8 cellular contexts compared by ENCODE assay signal in genomic region chr4:56435748-56436442, GRCh38. TPM values are rescaled to one million over a fixed set of nuclear protein-coding genes. Genes with fewer than 3 reads are reported as not detected.
DNase-seq lines count a peak whose midpoint lies in the region; ATAC-seq and TF ChIP-seq lines count a peak whose summit lies in the region.

TSS of gene PAICS (plus strand) at chr4:56436260. CDS start at chr4:56436313, 53 bp downstream.

- peaks cover 47% of the 10 kb centered on the region for H3K36me3 Mint-ChIP-seq in activated T-helper 2 cell treated with anti-CD3 and anti-CD28 coated beads, Interferon-gamma antibody, Interleukin-2, Interleukin-4, amounts not matched to agents 10 μg/mL and 5 μg/mL and 100 μg/mL, durations not matched to agents 14 hours and 24 hours and 36 hours (ENCODE audit: low read depth)
- peaks cover 17% of the 10 kb centered on the region for H3K36me3 Mint-ChIP-seq in natural killer cell treated with Interleukin-12 subunit alpha and Interleukin-12 subunit beta and Interleukin-15 and Interleukin-18, amount 100 ng/mL, for 72 hours

- peak; percentile 87 to 90 for ATAC-seq in natural killer cell treated with Interleukin-12 subunit alpha and Interleukin-12 subunit beta and Interleukin-15 and Interleukin-18, amount 100 ng/mL, for 72 hours
- ATAC-seq in stimulated activated naive CD8-positive, alpha-beta T cell treated with anti-CD3 and anti-CD28 coated beads, Interleukin-15, Interleukin-2, amounts not matched to agents 100 U/mL and 50 U/mL, for 24 hours = peak; percentile 84

- peak within 1 kb of the TSS; percentile 98 for H3K4me3 Mint-ChIP-seq in activated T-helper 2 cell treated with anti-CD3 and anti-CD28 coated beads, Interferon-gamma antibody, Interleukin-2, Interleukin-4, amounts not matched to agents 10 μg/mL and 5 μg/mL and 100 μg/mL, durations not matched to agents 14 hours and 24 hours and 36 hours (ENCODE audit: low read depth)
- peak within 1 kb of the TSS; percentile 99 for H3K4me3 Mint-ChIP-seq in natural killer cell treated with Interleukin-12 subunit alpha and Interleukin-12 subunit beta and Interleukin-15 and Interleukin-18, amount 100 ng/mL, for 72 hours

- peak within 1 kb of the TSS; percentile 98 for H3K27ac Mint-ChIP-seq in activated T-helper 2 cell treated with anti-CD3 and anti-CD28 coated beads, Interferon-gamma antibody, Interleukin-2, Interleukin-4, amounts not matched to agents 10 μg/mL and 5 μg/mL and 100 μg/mL, durations not matched to agents 14 hours and 24 hours and 36 hours
- H3K27ac Mint-ChIP-seq in natural killer cell treated with Interleukin-12 subunit alpha and Interleukin-12 subunit beta and Interleukin-15 and Interleukin-18, amount 100 ng/mL, for 72 hours = peak within 1 kb of the TSS; percentile 90 to 99

- intact Hi-C loops in activated T-helper 2 cell treated with anti-CD3 and anti-CD28 coated beads, Interferon-gamma antibody, Interleukin-2, Interleukin-4, amounts not matched to agents 10 μg/mL and 5 μg/mL and 100 μg/mL, durations not matched to agents 14 hours and 24 hours and 36 hours (cut with micrococcal nuclease) = loop anchor here (1.0 to 5.0 kb wide), 8 partner anchors 31 to 542 kb away; partner anchors contain the start of genes AASDH, CEP135, POLR2B and REST

- TF ChIP-seq CTCF in LNCaP clone FGC (IDR thresholded peaks at IDR 0.05; ENCODE audit: control insufficient read depth, extremely low read depth, insufficient read depth) (no peak), RWPE1 (conservative IDR thresholded peaks at IDR 0.05; ENCODE audit: low read depth) (no peak)

- H3K27me3 Mint-ChIP-seq in activated T-helper 2 cell treated with anti-CD3 and anti-CD28 coated beads, Interferon-gamma antibody, Interleukin-2, Interleukin-4, amounts not matched to agents 10 μg/mL and 5 μg/mL and 100 μg/mL, durations not matched to agents 14 hours and 24 hours and 36 hours (ENCODE audit: low read depth) = no peaks in the 10 kb centered on the region
- no peaks in the 10 kb centered on the region for H3K27me3 Mint-ChIP-seq in natural killer cell treated with Interleukin-12 subunit alpha and Interleukin-12 subunit beta and Interleukin-15 and Interleukin-18, amount 100 ng/mL, for 72 hours

- H3K27ac ChIP-seq in RWPE1 = peak within 1 kb of the TSS; percentile 95

- POLR2A ChIA-PET in RWPE1 (lab: Yijun Ruan, JAX; ENCODE audit: low non-redundant PET) = interaction anchor here (0.7 to 1.3 kb wide), 6 partner anchors 24 to 541 kb away, joined by 3 to 13 read pairs (median 5); partner anchors contain the start of genes AASDH and NOA1

- CTCF ChIA-PET in RWPE1 (lab: Yijun Ruan, JAX) = interaction anchor here (0.6 kb wide), 1 partner anchor 9 kb away, joined by 4 read pairs; no protein-coding TSS in a partner anchor

- peak within 1 kb of the TSS; percentile 92 for H3K4me3 ChIP-seq in LNCaP clone FGC (ENCODE audit: low read depth, low read length)

- DNase-seq in Daoy (ENCODE audit: low read depth) (peak; percentile 91), GOT3 (lab: John Stamatoyannopoulos, UW) (peak; percentile 77), LNCaP clone FGC (ENCODE audit: low read depth) (peak; percentile 73), RWPE1 (ENCODE audit: low spot score) (peak; percentile 89), fibroblast of peridontal ligament (ENCODE audit: extremely low read depth) (peak; percentile 88)
- DNase-seq in activated T-helper 2 cell treated with anti-CD3 and anti-CD28 coated beads, Interferon-gamma antibody, Interleukin-2, Interleukin-4, amounts not matched to agents 10 μg/mL and 5 μg/mL and 100 μg/mL, durations not matched to agents 14 hours and 24 hours and 36 hours (ENCODE audit: low spot score) = peak; percentile 97
- DNase-seq in natural killer cell treated with Interleukin-12 subunit alpha and Interleukin-12 subunit beta and Interleukin-15 and Interleukin-18, amount 100 ng/mL, for 72 hours (ENCODE audit: low spot score) = peak; percentile 97
- peak; percentile 98 for DNase-seq in stimulated activated naive CD8-positive, alpha-beta T cell treated with anti-CD3 and anti-CD28 coated beads, Interleukin-15, Interleukin-2, amounts not matched to agents 100 U/mL and 50 U/mL, for 24 hours

- peaks cover 45% of the 10 kb centered on the region for H3K4me1 Mint-ChIP-seq in activated T-helper 2 cell treated with anti-CD3 and anti-CD28 coated beads, Interferon-gamma antibody, Interleukin-2, Interleukin-4, amounts not matched to agents 10 μg/mL and 5 μg/mL and 100 μg/mL, durations not matched to agents 14 hours and 24 hours and 36 hours (ENCODE audit: low read depth)
- peaks cover 24 to 33% of the 10 kb centered on the region in 2 donors for H3K4me1 Mint-ChIP-seq in natural killer cell treated with Interleukin-12 subunit alpha and Interleukin-12 subunit beta and Interleukin-15 and Interleukin-18, amount 100 ng/mL, for 72 hours (ENCODE audit: low read depth in 2 of 2)

- H3K9me3 Mint-ChIP-seq in activated T-helper 2 cell treated with anti-CD3 and anti-CD28 coated beads, Interferon-gamma antibody, Interleukin-2, Interleukin-4, amounts not matched to agents 10 μg/mL and 5 μg/mL and 100 μg/mL, durations not matched to agents 14 hours and 24 hours and 36 hours = no peaks in the 10 kb centered on the region
- H3K9me3 Mint-ChIP-seq in natural killer cell treated with Interleukin-12 subunit alpha and Interleukin-12 subunit beta and Interleukin-15 and Interleukin-18, amount 100 ng/mL, for 72 hours = no peaks in the 10 kb centered on the region

RNA-seq across cellular contexts. Expression of gene PAICS, which starts in this region (rescaled TPM):
- total RNA-seq in Daoy (2014; rRNA removed; shearing (Covaris generic)) = 54.3 and 71.5 TPM in 2 replicates
- total RNA-seq in activated T-helper 2 cell treated with anti-CD3 and anti-CD28 coated beads, Interferon-gamma antibody, Interleukin-2, Interleukin-4, amounts not matched to agents 10 μg/mL and 5 μg/mL and 100 μg/mL, durations not matched to agents 14 hours and 24 hours and 36 hours = 320 and 328 TPM in 2 replicates
- 100 to 1,000 TPM; 141 to 243 TPM for total RNA-seq in natural killer cell treated with Interleukin-12 subunit alpha and Interleukin-12 subunit beta and Interleukin-15 and Interleukin-18, amount 100 ng/mL, for 72 hours

Comparison
In these comparisons a context has a peak if more than half of its experiments do, and no peak if none do; other contexts are left out.
1. Peak in every context shown above with its lines: DNase-seq, ATAC-seq, H3K4me3 ChIP-seq and H3K27ac ChIP-seq.